Comparison of ENCODE assay signal across 12 cellular contexts in genomic region chr11:102426570-102426969, GRCh38. TPM values are rescaled to one million over a fixed set of nuclear protein-coding genes. Genes with fewer than 3 reads are reported as not detected.
A peak's percentile ranks its signal among the peaks of the same experiment; 100 is the strongest.
DNase-seq lines count a peak whose midpoint lies in the region; ATAC-seq and TF ChIP-seq lines count a peak whose summit lies in the region.
"Had no signal": no experiment of that assay in that cellular context is flagged by ENCODE, and none has a peak within 500 bp of the region (broad histone marks: within the 10 kb centered on the region; RNA-seq: fewer than 3 reads in every experiment).

No MANE protein-coding gene starts in this region.

- intact Hi-C loops in activated CD4-positive, alpha-beta T cell treated with anti-CD3 and anti-CD28 coated beads for 36 hours (cut with DNase I, micrococcal nuclease): no loop called here
- intact Hi-C loops in OCI-LY7 (cut with micrococcal nuclease; ENCODE audit: unreplicated experiment) (no loop called here), PC-9 (cut with micrococcal nuclease; ENCODE audit: unreplicated experiment) (no loop called here)
- intact Hi-C loops in dendritic cell treated with granulocyte-macrophage colony-stimulating factor and Interleukin-4, amounts not matched to agents 40 ng/mL and 50 ng/mL, for 4 days (cut with micrococcal nuclease): no loop called here

- peaks cover 86% of the 10 kb centered on the region for H3K4me1 Mint-ChIP-seq in activated CD4-positive, alpha-beta T cell treated with anti-CD3 and anti-CD28 coated beads for 36 hours
- H3K4me1 Mint-ChIP-seq in dendritic cell treated with granulocyte-macrophage colony-stimulating factor and Interleukin-4, amounts not matched to agents 40 ng/mL and 50 ng/mL, for 4 days (ENCODE audit: low read depth): peaks cover 51% of the 10 kb centered on the region

- H3K27me3 Mint-ChIP-seq in activated CD4-positive, alpha-beta T cell treated with anti-CD3 and anti-CD28 coated beads for 36 hours: no peaks in the 10 kb centered on the region
- H3K27me3 Mint-ChIP-seq in dendritic cell treated with granulocyte-macrophage colony-stimulating factor and Interleukin-4, amounts not matched to agents 40 ng/mL and 50 ng/mL, for 4 days: no peaks in the 10 kb centered on the region

- H2AFZ ChIP-seq in OCI-LY7 (ENCODE audit: low read length) (no peak overlapping the region), PC-9 (no peak overlapping the region)

- H3K9me3 ChIP-seq in OCI-LY7 (ENCODE audit: low read length) (peaks cover 5% of the 10 kb centered on the region), PC-9 (ENCODE audit: insufficient read depth, low read depth) (no peaks in the 10 kb centered on the region)

- CTCF ChIA-PET in activated CD4-positive, alpha-beta T cell treated with anti-CD3 and anti-CD28 coated beads for 36 hours (lab: Charles Lee): interaction anchor here (1.2 to 2.4 kb wide), 3 partner anchors 35 to 88 kb away, joined by 3 to 14 read pairs (median 13); no protein-coding TSS in a partner anchor
- CTCF ChIA-PET in OCI-LY7 (lab: Charles Lee; ENCODE audit: unreplicated experiment) (interaction anchor here (1.0 kb wide), 1 partner anchor 18 kb away, joined by 3 read pairs; no protein-coding TSS in a partner anchor), PC-9 (lab: Charles Lee) (no interaction called here)

- no peak overlapping the region for H3K4me3 Mint-ChIP-seq in activated CD4-positive, alpha-beta T cell treated with anti-CD3 and anti-CD28 coated beads for 36 hours
- H3K4me3 Mint-ChIP-seq in dendritic cell treated with granulocyte-macrophage colony-stimulating factor and Interleukin-4, amounts not matched to agents 40 ng/mL and 50 ng/mL, for 4 days: no peak overlapping the region

- H3K27ac ChIP-seq in OCI-LY7 (ENCODE audit: low read depth, low read length, poor library complexity, severe bottlenecking) (no peak overlapping the region), PC-9 (no peak overlapping the region)
- H3K27ac ChIP-seq: 22Rv1 had no signal

- no peaks in the 10 kb centered on the region for H3F3A ChIP-seq in PC-9 (ENCODE audit: insufficient read depth, low read depth)

- POLR2A ChIA-PET in activated CD4-positive, alpha-beta T cell treated with anti-CD3 and anti-CD28 coated beads for 36 hours (lab: Charles Lee): no interaction called here
- POLR2A ChIA-PET in OCI-LY7 (lab: Charles Lee): interaction anchor here (0.6 to 2.3 kb wide), 14 partner anchors 9 to 1656 kb away, joined by 3 to 6 read pairs (median 4); partner anchors contain the start of gene TMEM123
- POLR2A ChIA-PET in PC-9 (lab: Charles Lee; ENCODE audit: unreplicated experiment): no interaction called here

- DNase-seq in activated CD4-positive, alpha-beta T cell treated with anti-CD3 and anti-CD28 coated beads for 36 hours: no peak
- no peak for DNase-seq in activated CD4-positive, alpha-beta T cell treated with anti-CD3 and anti-CD28 coated beads, Interleukin-2, amount 50 U/mL, for 1 hour
- DNase-seq in OCI-LY7 (ENCODE audit: low spot score) (no peak), pons (ENCODE audit: low spot score) (peak; percentile 51), SHP77 treated with DMSO at 0.1 percent for 48 hours (lab: John Stamatoyannopoulos, UW) (no peak), DMS 273 treated with DMSO at 0.1 percent for 48 hours (lab: John Stamatoyannopoulos, UW) (no peak), PC-9 (no peak)
- DNase-seq: AML-193, NCI-H1694 had no signal

- peaks cover 100% of the 10 kb centered on the region for H3K4me1 ChIP-seq in OCI-LY7 (ENCODE audit: insufficient read depth, low read length, poor library complexity, severe bottlenecking)
- H3K4me1 ChIP-seq in PC-9 (replicated peaks; ENCODE audit: insufficient read depth): no peaks in the 10 kb centered on the region

- no peaks in the 10 kb centered on the region for H3K9me2 ChIP-seq in OCI-LY7 (ENCODE audit: insufficient read depth, low read length)
- H3K9me2 ChIP-seq in PC-9 (ENCODE audit: insufficient read depth): no peaks in the 10 kb centered on the region

- BruUV-seq in OCI-LY7 (replicated peaks; lab: Mats Ljungman, UMichigan): no TSS peak
- BruUV-seq in PC-9 (replicated peaks; lab: Mats Ljungman, UMichigan): no TSS peak

- no peak for ATAC-seq in activated CD4-positive, alpha-beta T cell treated with anti-CD3 and anti-CD28 coated beads for 36 hours
- ATAC-seq: Right ventricle myocardium inferior had no signal

- H3K27ac Mint-ChIP-seq in activated CD4-positive, alpha-beta T cell treated with anti-CD3 and anti-CD28 coated beads for 36 hours: peak overlapping the region; percentile 72
- peak overlapping the region; percentile 84 for H3K27ac Mint-ChIP-seq in dendritic cell treated with granulocyte-macrophage colony-stimulating factor and Interleukin-4, amounts not matched to agents 40 ng/mL and 50 ng/mL, for 4 days

- H3K4me3 ChIP-seq in OCI-LY7 (ENCODE audit: low read depth, low read length, poor library complexity, severe bottlenecking) (no peak overlapping the region), PC-9 (no peak overlapping the region)

- H3K27me3 ChIP-seq in PC-9 (ENCODE audit: insufficient read depth, low read depth): no peaks in the 10 kb centered on the region

- no peak for TF ChIP-seq CTCF in OCI-LY7 (conservative IDR thresholded peaks at IDR 0.05; ENCODE audit: low read length)
- TF ChIP-seq CTCF in PC-9 (conservative IDR thresholded peaks at IDR 0.05): no peak

- H3K4me2 ChIP-seq in OCI-LY7 (ENCODE audit: low read length) (0 out of 2 replicates have a peak overlapping the region, but pooled peaks have one; percentile 7), PC-9 (no peak overlapping the region)

- H3K79me2 ChIP-seq in OCI-LY7 (ENCODE audit: insufficient read depth, low read depth, low read length) (peaks cover 87% of the 10 kb centered on the region), PC-9 (ENCODE audit: low read depth) (peaks cover 56% of the 10 kb centered on the region)

- H3K36me3 ChIP-seq in OCI-LY7 (ENCODE audit: insufficient read depth, low read length) (peaks cover 65% of the 10 kb centered on the region), PC-9 (ENCODE audit: low read depth) (peaks cover 2% of the 10 kb centered on the region; the same call in 1 of the 2 replicates)

- H3K36me3 Mint-ChIP-seq in activated CD4-positive, alpha-beta T cell treated with anti-CD3 and anti-CD28 coated beads for 36 hours (ENCODE audit: low read depth): peaks cover 55% of the 10 kb centered on the region
- peaks cover 26% of the 10 kb centered on the region for H3K36me3 Mint-ChIP-seq in dendritic cell treated with granulocyte-macrophage colony-stimulating factor and Interleukin-4, amounts not matched to agents 40 ng/mL and 50 ng/mL, for 4 days (ENCODE audit: low read depth)

- H4K20me1 ChIP-seq in OCI-LY7 (ENCODE audit: insufficient read depth, low read length) (peaks cover 11% of the 10 kb centered on the region; the same call in 1 of the 2 replicates), PC-9 (ENCODE audit: insufficient read depth) (peaks cover 4% of the 10 kb centered on the region)

- H3K9me3 Mint-ChIP-seq in activated CD4-positive, alpha-beta T cell treated with anti-CD3 and anti-CD28 coated beads for 36 hours (ENCODE audit: low read depth): no peaks in the 10 kb centered on the region
- peaks cover under 1% of the 10 kb centered on the region for H3K9me3 Mint-ChIP-seq in dendritic cell treated with granulocyte-macrophage colony-stimulating factor and Interleukin-4, amounts not matched to agents 40 ng/mL and 50 ng/mL, for 4 days

RNA-seq across cellular contexts. Expression of gene TMEM123, which starts 26.0 kb away (rescaled TPM):
- total RNA-seq in activated CD4-positive, alpha-beta T cell treated with anti-CD3 and anti-CD28 coated beads for 36 hours: 100 to 1,000 TPM; 179 to 392 TPM
- total RNA-seq in OCI-LY7 (2014; rRNA removed; shearing (Covaris generic)): 83.3 and 127 TPM in 2 replicates
- total RNA-seq in OCI-LY7 (2022) (232 and 261 TPM in 2 replicates), PC-9 (2021) (94.0 and 201 TPM in 2 replicates)
